1 cellular context compared by ENCODE assay signal in genomic region chr1:59452026-59452425, GRCh38.
TF ChIP-seq lines count a peak whose summit lies in the region.

No MANE protein-coding gene starts in this region.

TF ChIP-seq in SK-N-SH, 30 proteins besides CTCF, POLR2A, EP300 and RAD21 (continued from another document):
- TF ChIP-seq REST (IDR thresholded peaks at IDR 0.05; ENCODE audit: low read depth, low read length), result no peak
- TF ChIP-seq JUND (IDR thresholded peaks at IDR 0.05), result peak; percentile 41; the same call in 1 of the 2 replicates
- 0 out of 2 replicates have a peak, but pooled peaks have one; percentile 51 for TF ChIP-seq TEAD4 (IDR thresholded peaks at IDR 0.05; ENCODE audit: borderline replicate concordance, insufficient read depth)
- TF ChIP-seq MAX (IDR thresholded peaks at IDR 0.05; ENCODE audit: low read depth), result no peak
- TF ChIP-seq FOXM1 (IDR thresholded peaks at IDR 0.05; ENCODE audit: low read depth), result no peak
- TF ChIP-seq NFIC (IDR thresholded peaks at IDR 0.05; ENCODE audit: borderline replicate concordance), result no peak
- TF ChIP-seq, protein P1, sequence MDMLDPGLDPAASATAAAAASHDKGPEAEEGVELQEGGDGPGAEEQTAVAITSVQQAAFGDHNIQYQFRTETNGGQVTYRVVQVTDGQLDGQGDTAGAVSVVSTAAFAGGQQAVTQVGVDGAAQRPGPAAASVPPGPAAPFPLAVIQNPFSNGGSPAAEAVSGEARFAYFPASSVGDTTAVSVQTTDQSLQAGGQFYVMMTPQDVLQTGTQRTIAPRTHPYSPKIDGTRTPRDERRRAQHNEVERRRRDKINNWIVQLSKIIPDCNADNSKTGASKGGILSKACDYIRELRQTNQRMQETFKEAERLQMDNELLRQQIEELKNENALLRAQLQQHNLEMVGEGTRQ (IDR thresholded peaks at IDR 0.05; ENCODE audit: borderline replicate concordance, low read depth, low read length), result no peak
- TF ChIP-seq, protein P2, sequence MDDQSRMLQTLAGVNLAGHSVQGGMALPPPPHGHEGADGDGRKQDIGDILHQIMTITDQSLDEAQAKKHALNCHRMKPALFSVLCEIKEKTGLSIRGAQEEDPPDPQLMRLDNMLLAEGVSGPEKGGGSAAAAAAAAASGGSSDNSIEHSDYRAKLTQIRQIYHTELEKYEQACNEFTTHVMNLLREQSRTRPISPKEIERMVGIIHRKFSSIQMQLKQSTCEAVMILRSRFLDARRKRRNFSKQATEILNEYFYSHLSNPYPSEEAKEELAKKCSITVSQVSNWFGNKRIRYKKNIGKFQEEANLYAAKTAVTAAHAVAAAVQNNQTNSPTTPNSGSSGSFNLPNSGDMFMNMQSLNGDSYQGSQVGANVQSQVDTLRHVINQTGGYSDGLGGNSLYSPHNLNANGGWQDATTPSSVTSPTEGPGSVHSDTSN (IDR thresholded peaks at IDR 0.05), result peak; percentile 79
- no peak for TF ChIP-seq SMC3 (IDR thresholded peaks at IDR 0.05; ENCODE audit: low read depth, low read length)
- TF ChIP-seq ELF1 (IDR thresholded peaks at IDR 0.05), result no peak
- no peak for TF ChIP-seq CHD2 (IDR thresholded peaks at IDR 0.05; ENCODE audit: low read length, partially characterized antibody)
- TF ChIP-seq ZBTB33 (IDR thresholded peaks at IDR 0.05; ENCODE audit: borderline replicate concordance, low read depth), result no peak
- TF ChIP-seq RFX5 (IDR thresholded peaks at IDR 0.05; ENCODE audit: low read length), result no peak
- no peak for TF ChIP-seq FOSL2 (IDR thresholded peaks at IDR 0.05; ENCODE audit: borderline replicate concordance, low read depth)
- no peak for TF ChIP-seq USF1 (IDR thresholded peaks at IDR 0.05; ENCODE audit: borderline replicate concordance, low read depth)
- TF ChIP-seq GABPA (IDR thresholded peaks at IDR 0.05; ENCODE audit: low read depth), result no peak
- TF ChIP-seq, protein P3, sequence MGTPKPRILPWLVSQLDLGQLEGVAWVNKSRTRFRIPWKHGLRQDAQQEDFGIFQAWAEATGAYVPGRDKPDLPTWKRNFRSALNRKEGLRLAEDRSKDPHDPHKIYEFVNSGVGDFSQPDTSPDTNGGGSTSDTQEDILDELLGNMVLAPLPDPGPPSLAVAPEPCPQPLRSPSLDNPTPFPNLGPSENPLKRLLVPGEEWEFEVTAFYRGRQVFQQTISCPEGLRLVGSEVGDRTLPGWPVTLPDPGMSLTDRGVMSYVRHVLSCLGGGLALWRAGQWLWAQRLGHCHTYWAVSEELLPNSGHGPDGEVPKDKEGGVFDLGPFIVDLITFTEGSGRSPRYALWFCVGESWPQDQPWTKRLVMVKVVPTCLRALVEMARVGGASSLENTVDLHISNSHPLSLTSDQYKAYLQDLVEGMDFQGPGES (IDR thresholded peaks at IDR 0.05; ENCODE audit: low read depth, low read length), result no peak
